In the genomic region with DNA sequence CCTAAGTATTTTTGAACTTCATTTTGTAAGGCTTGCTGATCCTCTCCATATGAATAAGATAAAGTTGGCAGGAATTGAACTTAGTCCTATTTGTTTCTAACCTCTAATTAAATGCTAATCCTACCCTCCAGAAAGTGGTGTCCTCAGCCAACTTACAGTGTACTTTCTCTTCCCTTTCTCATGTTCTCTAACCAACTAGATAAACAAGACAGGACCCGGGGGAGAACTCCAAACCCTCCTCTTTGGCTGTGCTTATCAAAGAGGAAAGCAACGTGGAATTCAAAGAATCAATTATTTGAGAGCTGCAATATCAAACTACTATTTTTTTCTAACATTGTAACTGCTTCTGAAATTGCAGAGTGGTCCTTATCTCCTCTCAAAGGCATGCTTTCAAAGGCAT, we compare ENCODE assay signal across 1 cellular context.
TF ChIP-seq lines count a peak whose summit lies in the region.

No MANE protein-coding gene starts in this region.

TF ChIP-seq in HepG2, 621 proteins besides CTCF, POLR2A, EP300 and RAD21 (continued from another document):
- TF ChIP-seq SOX13 (IDR thresholded peaks at IDR 0.05): no peak
- TF ChIP-seq SOX13 (CRISPR knock-in tag; conservative IDR thresholded peaks at IDR 0.05 in 1 of 2, IDR thresholded peaks at IDR 0.05 in 1 of 2): no peak
- TF ChIP-seq, protein P1, sequence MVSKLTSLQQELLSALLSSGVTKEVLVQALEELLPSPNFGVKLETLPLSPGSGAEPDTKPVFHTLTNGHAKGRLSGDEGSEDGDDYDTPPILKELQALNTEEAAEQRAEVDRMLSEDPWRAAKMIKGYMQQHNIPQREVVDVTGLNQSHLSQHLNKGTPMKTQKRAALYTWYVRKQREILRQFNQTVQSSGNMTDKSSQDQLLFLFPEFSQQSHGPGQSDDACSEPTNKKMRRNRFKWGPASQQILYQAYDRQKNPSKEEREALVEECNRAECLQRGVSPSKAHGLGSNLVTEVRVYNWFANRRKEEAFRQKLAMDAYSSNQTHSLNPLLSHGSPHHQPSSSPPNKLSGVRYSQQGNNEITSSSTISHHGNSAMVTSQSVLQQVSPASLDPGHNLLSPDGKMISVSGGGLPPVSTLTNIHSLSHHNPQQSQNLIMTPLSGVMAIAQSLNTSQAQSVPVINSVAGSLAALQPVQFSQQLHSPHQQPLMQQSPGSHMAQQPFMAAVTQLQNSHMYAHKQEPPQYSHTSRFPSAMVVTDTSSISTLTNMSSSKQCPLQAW (CRISPR knock-in tag; IDR thresholded peaks at IDR 0.05): no peak
- TF ChIP-seq HNF4A (CRISPR knock-in tag; IDR thresholded peaks at IDR 0.05): no peak
- TF ChIP-seq ZMYM3 (CRISPR knock-in tag; IDR thresholded peaks at IDR 0.05): no peak
- TF ChIP-seq FOXP1 (IDR thresholded peaks at IDR 0.05): no peak
- TF ChIP-seq FOXP1 (CRISPR knock-in tag; IDR thresholded peaks at IDR 0.05): no peak
- TF ChIP-seq ISL2 (CRISPR knock-in tag; IDR thresholded peaks at IDR 0.05): no peak
- TF ChIP-seq, protein P2, sequence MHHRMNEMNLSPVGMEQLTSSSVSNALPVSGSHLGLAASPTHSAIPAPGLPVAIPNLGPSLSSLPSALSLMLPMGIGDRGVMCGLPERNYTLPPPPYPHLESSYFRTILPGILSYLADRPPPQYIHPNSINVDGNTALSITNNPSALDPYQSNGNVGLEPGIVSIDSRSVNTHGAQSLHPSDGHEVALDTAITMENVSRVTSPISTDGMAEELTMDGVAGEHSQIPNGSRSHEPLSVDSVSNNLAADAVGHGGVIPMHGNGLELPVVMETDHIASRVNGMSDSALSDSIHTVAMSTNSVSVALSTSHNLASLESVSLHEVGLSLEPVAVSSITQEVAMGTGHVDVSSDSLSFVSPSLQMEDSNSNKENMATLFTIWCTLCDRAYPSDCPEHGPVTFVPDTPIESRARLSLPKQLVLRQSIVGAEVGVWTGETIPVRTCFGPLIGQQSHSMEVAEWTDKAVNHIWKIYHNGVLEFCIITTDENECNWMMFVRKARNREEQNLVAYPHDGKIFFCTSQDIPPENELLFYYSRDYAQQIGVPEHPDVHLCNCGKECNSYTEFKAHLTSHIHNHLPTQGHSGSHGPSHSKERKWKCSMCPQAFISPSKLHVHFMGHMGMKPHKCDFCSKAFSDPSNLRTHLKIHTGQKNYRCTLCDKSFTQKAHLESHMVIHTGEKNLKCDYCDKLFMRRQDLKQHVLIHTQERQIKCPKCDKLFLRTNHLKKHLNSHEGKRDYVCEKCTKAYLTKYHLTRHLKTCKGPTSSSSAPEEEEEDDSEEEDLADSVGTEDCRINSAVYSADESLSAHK (CRISPR knock-in tag; IDR thresholded peaks at IDR 0.05; ENCODE audit: borderline replicate concordance): no peak
- TF ChIP-seq, protein P3, sequence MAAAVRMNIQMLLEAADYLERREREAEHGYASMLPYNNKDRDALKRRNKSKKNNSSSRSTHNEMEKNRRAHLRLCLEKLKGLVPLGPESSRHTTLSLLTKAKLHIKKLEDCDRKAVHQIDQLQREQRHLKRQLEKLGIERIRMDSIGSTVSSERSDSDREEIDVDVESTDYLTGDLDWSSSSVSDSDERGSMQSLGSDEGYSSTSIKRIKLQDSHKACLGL (CRISPR knock-in tag; IDR thresholded peaks at IDR 0.05): no peak
- TF ChIP-seq AGO2 (optimal IDR thresholded peaks at IDR 0.05; ENCODE audit: low read depth, low read length): no peak
